20 cellular contexts compared by ENCODE assay signal in genomic region chr9:111413996-111414395, GRCh38.
DNase-seq lines count a peak whose midpoint lies in the region; ATAC-seq, FAIRE-seq and TF ChIP-seq lines count a peak whose summit lies in the region.
"Had no signal": no experiment of that assay in that cellular context is flagged by ENCODE, and none has a peak within 500 bp of the region (broad histone marks: within the 10 kb centered on the region; RNA-seq: fewer than 3 reads in every experiment).

No MANE protein-coding gene starts in this region.

- H3K9ac ChIP-seq in MM.1S (ENCODE audit: low read length) = peak overlapping the region; percentile 27; the same call in 1 of the 2 replicates
- no peak overlapping the region for H3K9ac ChIP-seq in K562 (ENCODE audit: insufficient read depth in 1 of 2, low read depth in 2 of 2, low read length in 2 of 2)
- H3K9ac ChIP-seq: GM23248 had no signal

- no peaks in the 10 kb centered on the region for H3K27me3 ChIP-seq in MM.1S (replicated peaks; ENCODE audit: insufficient read depth, low read length)
- no peaks in the 10 kb centered on the region for H3K27me3 ChIP-seq in K562 (ENCODE audit: control insufficient read depth in 2 of 2, insufficient read depth in 2 of 2, low read length in 2 of 2)
- H3K27me3 ChIP-seq: BE2C had no signal

- H3K4me1 ChIP-seq in MM.1S (ENCODE audit: low read length) (peaks cover 33% of the 10 kb centered on the region), K562 (replicated peaks in 1 of 2; ENCODE audit: control insufficient read depth in 2 of 2, insufficient read depth in 2 of 2, low read length in 2 of 2) (no peaks in the 10 kb centered on the region)
- H3K4me1 ChIP-seq: BE2C, HAP-1 had no signal

- ATAC-seq in K562 = no peak

- no peaks in the 10 kb centered on the region for H3K9me2 ChIP-seq in MM.1S (replicated peaks; ENCODE audit: insufficient read depth, low read length)

- peak overlapping the region; percentile 58 for H3K4me2 ChIP-seq in MM.1S (ENCODE audit: low read depth, low read length)
- H3K4me2 ChIP-seq in K562 (ENCODE audit: insufficient read depth, low read length) = no peak overlapping the region

- peak; percentile 35 for FAIRE-seq in K562 (lab: Jason Lieb, UNC)
- FAIRE-seq: A204.1, GM12892, GM18507 had no signal

- BruUV-seq in K562 (replicated peaks; lab: Mats Ljungman, UMichigan) = no TSS peak

- H3K79me2 ChIP-seq in MM.1S (ENCODE audit: low read length) (peaks cover 64% of the 10 kb centered on the region), K562 (ENCODE audit: control insufficient read depth, insufficient read depth, low read length) (no peaks in the 10 kb centered on the region)

- no peak for TF ChIP-seq EP300 in K562 (IDR thresholded peaks at IDR 0.05; ENCODE audit: low read length)

- POLR2A ChIA-PET in K562 (lab: Yijun Ruan, JAX) = no interaction called here

- in situ Hi-C loops in K562 (cut with MboI) = no loop called here

- CTCF ChIA-PET in K562 (lab: Yijun Ruan, JAX; ENCODE audit: low intra/inter-chr PET ratio) = no interaction called here

- no peaks in the 10 kb centered on the region for H3K9me1 ChIP-seq in K562 (ENCODE audit: control insufficient read depth, insufficient read depth, low read length)

- peaks cover 28% of the 10 kb centered on the region for H3F3A ChIP-seq in MM.1S (ENCODE audit: insufficient read depth, low read length)

- DNase-seq in MM.1S = peak; percentile 71
- no peak for DNase-seq in K562 (ENCODE audit: extremely low read depth in 1 of 4, low spot score in 3 of 4)
- peak; percentile 18 to 47 for DNase-seq in dermis microvascular lymphatic vessel endothelial cell (ENCODE audit: low read depth in 2 of 2)
- peak; percentile 21 to 55 for DNase-seq in lung microvascular endothelial cell (ENCODE audit: low read depth in 2 of 2)
- no peak for DNase-seq in HT-29 (ENCODE audit: low spot score)
- no peak for DNase-seq in head of caudate nucleus
- no peak for DNase-seq in NCI-H526 (lab: John Stamatoyannopoulos, UW)
- DNase-seq in stimulated activated CD4-positive, alpha-beta T cell treated with anti-CD3 and anti-CD28 coated beads, Interleukin-15, amount 100 ng/mL, for 24 hours = no peak
- DNase-seq: ACHN; BE2C; CD4-positive, alpha-beta memory T cell; DMS153; DMS79; GDM1; GM23248; IMR-90 had no signal

- H3K27ac ChIP-seq in MM.1S (ENCODE audit: low read length) = peak overlapping the region; percentile 91
- no peak overlapping the region for H3K27ac ChIP-seq in K562 (ENCODE audit: extremely low read depth, low read depth, low read length)
- H3K27ac ChIP-seq: GM23248 had no signal

- 97% methylated on average over 2 of the region's 3 CpGs for WGBS in K562 (ENCODE audit: insufficient coverage, low coverage, missing lambda C conversion rate)

- H3K9me3 ChIP-seq in MM.1S (replicated peaks; ENCODE audit: insufficient read depth, low read length) (no peaks in the 10 kb centered on the region), K562 (replicated peaks; ENCODE audit: control insufficient read depth, insufficient read depth, low read depth, low read length) (no peaks in the 10 kb centered on the region)
- H3K9me3 ChIP-seq: BE2C, HAP-1 had no signal

- H2AFZ ChIP-seq in MM.1S (ENCODE audit: low read length) (no peak overlapping the region), K562 (ENCODE audit: low read depth, low read length) (no peak overlapping the region)
- H2AFZ ChIP-seq: GM23248 had no signal

- no peak for TF ChIP-seq POLR2A in K562 (conservative IDR thresholded peaks at IDR 0.05)

- no peaks in the 10 kb centered on the region for H4K20me1 ChIP-seq in MM.1S (ENCODE audit: insufficient read depth, low read length)
- H4K20me1 ChIP-seq in K562 (replicated peaks; ENCODE audit: control insufficient read depth, insufficient read depth, low read length) = no peaks in the 10 kb centered on the region; the same call in 1 of the 2 replicates

- no peak for TF ChIP-seq CTCF in MM.1S (IDR thresholded peaks at IDR 0.05; ENCODE audit: low read length)
- no peak for TF ChIP-seq CTCF in K562 (IDR thresholded peaks at IDR 0.05 in 2 of 3, conservative IDR thresholded peaks at IDR 0.05 in 1 of 3; ENCODE audit: insufficient read depth in 2 of 3, low read depth in 1 of 3, low read length in 3 of 3)

- no peak for TF ChIP-seq RAD21 in K562 (CRISPR knock-in tag; conservative IDR thresholded peaks at IDR 0.05 in 1 of 2, IDR thresholded peaks at IDR 0.05 in 1 of 2)

- H3K4me3 ChIP-seq in MM.1S (ENCODE audit: low read length) (peak overlapping the region; percentile 16), K562 (no peak overlapping the region)
- H3K4me3 ChIP-seq: GM23248, HAP-1 had no signal

- intact Hi-C loops in K562 (cut with micrococcal nuclease) (no loop called here), head of caudate nucleus (cut with DNase I) (loop anchor here (10.0 kb wide), 2 partner anchors 71 to 111 kb away; partner anchors contain the start of genes ECPAS and ZNF483)

- H3K36me3 ChIP-seq in MM.1S (replicated peaks; ENCODE audit: insufficient read depth, low read length) (peaks cover 45% of the 10 kb centered on the region), K562 (ENCODE audit: control insufficient read depth, insufficient read depth, low read length) (peaks cover 98% of the 10 kb centered on the region)

TF ChIP-seq in K562, 482 proteins besides CTCF, POLR2A, EP300 and RAD21:
- TF ChIP-seq PURB (CRISPR knock-in tag; IDR thresholded peaks at IDR 0.05; ENCODE audit: low read depth) (no peak), ZNF24 (IDR thresholded peaks at IDR 0.05) (no peak), NCOA2 (IDR thresholded peaks at IDR 0.05; ENCODE audit: partially characterized antibody in 2 of 2) (no peak), SMARCC2 (IDR thresholded peaks at IDR 0.05; ENCODE audit: low read depth) (no peak), ARID4B (CRISPR knock-in tag; IDR thresholded peaks at IDR 0.05) (no peak), FOXK1 (CRISPR knock-in tag; IDR thresholded peaks at IDR 0.05; ENCODE audit: borderline replicate concordance) (no peak)

Comparison
In these comparisons a context has a peak if more than half of its experiments do, and no peak if none do; other contexts are left out.
1. DNase-seq: peak in MM.1S (single experiment), dermis microvascular lymphatic vessel endothelial cell (2 of 2) and lung microvascular endothelial cell (2 of 2); none in K562 (0 of 4), HT-29 (single experiment), head of caudate nucleus (0 of 42), NCI-H526 (0 of 2) and stimulated activated CD4-positive, alpha-beta T cell treated with anti-CD3 and anti-CD28 coated beads, Interleukin-15, amount 100 ng/mL, for 24 hours (single experiment).